1 cellular context compared by ENCODE assay signal in genomic region chr17:19362293-19363113, GRCh38.
TF ChIP-seq lines count a peak whose summit lies in the region.

A gene with protein sequence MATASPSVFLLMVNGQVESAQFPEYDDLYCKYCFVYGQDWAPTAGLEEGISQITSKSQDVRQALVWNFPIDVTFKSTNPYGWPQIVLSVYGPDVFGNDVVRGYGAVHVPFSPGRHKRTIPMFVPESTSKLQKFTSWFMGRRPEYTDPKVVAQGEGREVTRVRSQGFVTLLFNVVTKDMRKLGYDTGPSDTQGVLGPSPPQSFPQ (minus strand): TSS chr17:19362723. CDS start chr17:19362569, 154 bp downstream.

TF ChIP-seq in K562, 482 proteins besides CTCF, POLR2A, EP300 and RAD21 (continued from another document):
- TF ChIP-seq, protein P1, sequence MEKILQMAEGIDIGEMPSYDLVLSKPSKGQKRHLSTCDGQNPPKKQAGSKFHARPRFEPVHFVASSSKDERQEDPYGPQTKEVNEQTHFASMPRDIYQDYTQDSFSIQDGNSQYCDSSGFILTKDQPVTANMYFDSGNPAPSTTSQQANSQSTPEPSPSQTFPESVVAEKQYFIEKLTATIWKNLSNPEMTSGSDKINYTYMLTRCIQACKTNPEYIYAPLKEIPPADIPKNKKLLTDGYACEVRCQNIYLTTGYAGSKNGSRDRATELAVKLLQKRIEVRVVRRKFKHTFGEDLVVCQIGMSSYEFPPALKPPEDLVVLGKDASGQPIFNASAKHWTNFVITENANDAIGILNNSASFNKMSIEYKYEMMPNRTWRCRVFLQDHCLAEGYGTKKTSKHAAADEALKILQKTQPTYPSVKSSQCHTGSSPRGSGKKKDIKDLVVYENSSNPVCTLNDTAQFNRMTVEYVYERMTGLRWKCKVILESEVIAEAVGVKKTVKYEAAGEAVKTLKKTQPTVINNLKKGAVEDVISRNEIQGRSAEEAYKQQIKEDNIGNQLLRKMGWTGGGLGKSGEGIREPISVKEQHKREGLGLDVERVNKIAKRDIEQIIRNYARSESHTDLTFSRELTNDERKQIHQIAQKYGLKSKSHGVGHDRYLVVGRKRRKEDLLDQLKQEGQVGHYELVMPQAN (IDR thresholded peaks at IDR 0.05; ENCODE audit: borderline replicate concordance) = 0 out of 2 replicates have a peak, but pooled peaks have one; percentile 52
- TF ChIP-seq JUNB (CRISPR knock-in tag; conservative IDR thresholded peaks at IDR 0.05) (no peak), C11orf30 (IDR thresholded peaks at IDR 0.05; ENCODE audit: low read depth) (peak; percentile 41), ESRRA (IDR thresholded peaks at IDR 0.05; ENCODE audit: borderline replicate concordance, low read depth) (peak; percentile 28; the same call in 1 of the 2 replicates), NEUROD1 (IDR thresholded peaks at IDR 0.05; ENCODE audit: borderline replicate concordance, low read depth, low read length, partially characterized antibody) (peak; percentile 90), ZBTB2 (IDR thresholded peaks at IDR 0.05) (peak; percentile 88), CREB1 (IDR thresholded peaks at IDR 0.05) (peak; percentile 67; the same call in 1 of the 2 replicates), CREB1 (CRISPR knock-in tag; IDR thresholded peaks at IDR 0.05) (peak; percentile 68), ZBTB1 (CRISPR knock-in tag; IDR thresholded peaks at IDR 0.05; ENCODE audit: borderline replicate concordance, low read depth) (no peak), NR2C2 (CRISPR knock-in tag; IDR thresholded peaks at IDR 0.05) (no peak), NR2C2 (tag; IDR thresholded peaks at IDR 0.05) (peak; percentile 51; the same call in 1 of the 2 replicates), ATF7 (IDR thresholded peaks at IDR 0.05) (0 out of 2 replicates have a peak, but pooled peaks have one; percentile 48), STAG1 (CRISPR knock-in tag; IDR thresholded peaks at IDR 0.05; ENCODE audit: borderline replicate concordance) (peak; percentile 77; the same call in 1 of the 2 replicates), FOXJ2 (tag; IDR thresholded peaks at IDR 0.05) (peak; percentile 62; the same call in 1 of the 2 replicates), HIVEP1 (CRISPR knock-in tag; IDR thresholded peaks at IDR 0.05) (peak; percentile 39; the same call in 1 of the 2 replicates), L3MBTL2 (IDR thresholded peaks at IDR 0.05) (peak; percentile 63; the same call in 1 of the 2 replicates), RFX5 (IDR thresholded peaks at IDR 0.05; ENCODE audit: low read depth, low read length) (peak; percentile 74), SAP30 (IDR thresholded peaks at IDR 0.05; ENCODE audit: borderline replicate concordance, insufficient read depth, low read depth, low read length, poor library complexity, severe bottlenecking) (peak; percentile 34), MEIS2 (IDR thresholded peaks at IDR 0.05; ENCODE audit: partially characterized antibody) (peak; percentile 70), KLF13 (tag; IDR thresholded peaks at IDR 0.05; ENCODE audit: borderline replicate concordance, low read depth) (0 out of 2 replicates have a peak, but pooled peaks have one; percentile 22), MAZ (CRISPR knock-in tag; conservative IDR thresholded peaks at IDR 0.05 in 1 of 2, IDR thresholded peaks at IDR 0.05 in 1 of 2) (peak; percentile 32 to 76; a peak in 3 of 4 replicates)
TF ChIP-seq in K562: peak in this region for 81.
